17 cellular contexts compared by ENCODE assay signal in genomic region chr2:109728809-109729208, GRCh38.
DNase-seq lines count a peak whose midpoint lies in the region; ATAC-seq and TF ChIP-seq lines count a peak whose summit lies in the region.
"Had no signal": no experiment of that assay in that cellular context is flagged by ENCODE, and none has a peak within 500 bp of the region (broad histone marks: within the 10 kb centered on the region; RNA-seq: fewer than 3 reads in every experiment).

No MANE protein-coding gene starts in this region.

- no peak overlapping the region for H3K4me3 Mint-ChIP-seq in type B pancreatic cell
- no peak overlapping the region for H3K4me3 Mint-ChIP-seq in effector memory CD8-positive, alpha-beta T cell
- H3K4me3 Mint-ChIP-seq: activated CD8-positive, alpha-beta T cell treated with anti-CD3 and anti-CD28 coated beads, Interleukin-2, amount 10 ng/mL, durations not matched to agents 7 days and 5 days; activated naive CD8-positive, alpha-beta T cell treated with anti-CD3 and anti-CD28 coated beads, Interleukin-2, amount 10 ng/mL, durations not matched to agents 7 days and 5 days; activated T-cell treated with anti-CD3 and anti-CD28 coated beads, Interleukin-2, amount 50 U/mL, for 72 hours; memory B cell had no signal

- H3K27me3 Mint-ChIP-seq in type B pancreatic cell, result no peaks in the 10 kb centered on the region
- H3K27me3 Mint-ChIP-seq in effector memory CD8-positive, alpha-beta T cell, result peaks cover 13 to 52% of the 10 kb centered on the region in 2 donors

- TF ChIP-seq CTCF in fibroblast of pulmonary artery (IDR thresholded peaks at IDR 0.05; ENCODE audit: low read length, missing control alignments) (no peak), lower leg skin (IDR thresholded peaks at IDR 0.05) (no peak), type B pancreatic cell (conservative IDR thresholded peaks at IDR 0.05) (no peak)

- intact Hi-C loops in lower leg skin (cut with DNase I; ENCODE audit: low total_unique reads), result no loop called here

- peaks cover 13% of the 10 kb centered on the region for H3K4me1 Mint-ChIP-seq in type B pancreatic cell (ENCODE audit: unreplicated experiment)
- no peaks in the 10 kb centered on the region for H3K4me1 Mint-ChIP-seq in effector memory CD8-positive, alpha-beta T cell (ENCODE audit: low read depth in 2 of 2)
- H3K4me1 Mint-ChIP-seq: activated naive CD8-positive, alpha-beta T cell treated with anti-CD3 and anti-CD28 coated beads, Interleukin-2, amount 10 ng/mL, durations not matched to agents 7 days and 5 days; memory B cell had no signal

- no peak overlapping the region for H3K27ac Mint-ChIP-seq in type B pancreatic cell
- no peak overlapping the region for H3K27ac Mint-ChIP-seq in effector memory CD8-positive, alpha-beta T cell
- H3K27ac Mint-ChIP-seq: activated CD8-positive, alpha-beta T cell treated with anti-CD3 and anti-CD28 coated beads, Interleukin-2, amount 10 ng/mL, durations not matched to agents 7 days and 5 days; activated naive CD8-positive, alpha-beta T cell treated with anti-CD3 and anti-CD28 coated beads, Interleukin-2, amount 10 ng/mL, durations not matched to agents 7 days and 5 days; activated T-cell treated with anti-CD3 and anti-CD28 coated beads, Interleukin-2, amount 50 U/mL, for 72 hours; memory B cell had no signal

- no peaks in the 10 kb centered on the region for H3K36me3 Mint-ChIP-seq in type B pancreatic cell
- no peaks in the 10 kb centered on the region for H3K36me3 Mint-ChIP-seq in effector memory CD8-positive, alpha-beta T cell (ENCODE audit: insufficient read depth)
- H3K36me3 Mint-ChIP-seq: activated naive CD8-positive, alpha-beta T cell treated with anti-CD3 and anti-CD28 coated beads, Interleukin-2, amount 10 ng/mL, durations not matched to agents 7 days and 5 days; memory B cell had no signal

- peaks cover 4% of the 10 kb centered on the region for H3K9me3 Mint-ChIP-seq in type B pancreatic cell
- no peaks in the 10 kb centered on the region for H3K9me3 Mint-ChIP-seq in effector memory CD8-positive, alpha-beta T cell
- H3K9me3 Mint-ChIP-seq: memory B cell had no signal

- WGBS in lower leg skin, 2 donors, result 48 to 49% methylated on average over 5 of the region's 5 CpGs

- no peak overlapping the region for H3K4me3 ChIP-seq in fibroblast of pulmonary artery (replicated peaks; ENCODE audit: low read depth, low read length)
- H3K4me3 ChIP-seq in lower leg skin (ENCODE audit: low read depth, poor library complexity, severe bottlenecking), result no peak overlapping the region
- H3K4me3 ChIP-seq: cardiac muscle cell, skin epidermis, tibial artery had no signal

- TF ChIP-seq POLR2A in lower leg skin (IDR thresholded peaks at IDR 0.05), result no peak

- DNase-seq in NCI-H524 treated with DMSO at 0.1 percent for 48 hours (lab: John Stamatoyannopoulos, UW), result peak; percentile 66
- peak; percentile 18 for DNase-seq in fibroblast of pulmonary artery (ENCODE audit: low read depth)
- DNase-seq in lower leg skin (ENCODE audit: low spot score in 2 of 2), result peak; percentile 15 to 76
- DNase-seq in type B pancreatic cell (ENCODE audit: extremely low spot score, unreplicated experiment), result peak; percentile 3
- no peak for DNase-seq in effector memory CD8-positive, alpha-beta T cell
- no peak for DNase-seq in activated naive CD4-positive, alpha-beta T cell (lab: John Stamatoyannopoulos, UW)
- DNase-seq in Ammon's horn (ENCODE audit: low spot score), result no peak
- DNase-seq: activated CD8-positive, alpha-beta T cell treated with anti-CD3 and anti-CD28 coated beads, Interleukin-2, amount 10 ng/mL, durations not matched to agents 7 days and 5 days; activated naive CD8-positive, alpha-beta T cell treated with anti-CD3 and anti-CD28 coated beads, Interleukin-2, amount 10 ng/mL, durations not matched to agents 7 days and 5 days; activated T-cell treated with anti-CD3 and anti-CD28 coated beads, Interleukin-2, amount 50 U/mL, for 72 hours; NCI-H1048; NCI-H774 had no signal

- ATAC-seq in effector memory CD8-positive, alpha-beta T cell (replicated peaks), result no peak
- ATAC-seq: activated CD8-positive, alpha-beta T cell treated with anti-CD3 and anti-CD28 coated beads, Interleukin-2, amount 10 ng/mL, durations not matched to agents 7 days and 5 days; Panc1 had no signal

Comparison
In these comparisons a context has a peak if more than half of its experiments do, and no peak if none do; other contexts are left out.
1. DNase-seq: peak in NCI-H524 treated with DMSO at 0.1 percent for 48 hours (single experiment), fibroblast of pulmonary artery (single experiment), lower leg skin (2 of 2) and type B pancreatic cell (single experiment); none in effector memory CD8-positive, alpha-beta T cell (0 of 3), activated naive CD4-positive, alpha-beta T cell (0 of 4) and Ammon's horn (single experiment).